Comparison of ENCODE assay signal across 9 cellular contexts in the genomic region with DNA sequence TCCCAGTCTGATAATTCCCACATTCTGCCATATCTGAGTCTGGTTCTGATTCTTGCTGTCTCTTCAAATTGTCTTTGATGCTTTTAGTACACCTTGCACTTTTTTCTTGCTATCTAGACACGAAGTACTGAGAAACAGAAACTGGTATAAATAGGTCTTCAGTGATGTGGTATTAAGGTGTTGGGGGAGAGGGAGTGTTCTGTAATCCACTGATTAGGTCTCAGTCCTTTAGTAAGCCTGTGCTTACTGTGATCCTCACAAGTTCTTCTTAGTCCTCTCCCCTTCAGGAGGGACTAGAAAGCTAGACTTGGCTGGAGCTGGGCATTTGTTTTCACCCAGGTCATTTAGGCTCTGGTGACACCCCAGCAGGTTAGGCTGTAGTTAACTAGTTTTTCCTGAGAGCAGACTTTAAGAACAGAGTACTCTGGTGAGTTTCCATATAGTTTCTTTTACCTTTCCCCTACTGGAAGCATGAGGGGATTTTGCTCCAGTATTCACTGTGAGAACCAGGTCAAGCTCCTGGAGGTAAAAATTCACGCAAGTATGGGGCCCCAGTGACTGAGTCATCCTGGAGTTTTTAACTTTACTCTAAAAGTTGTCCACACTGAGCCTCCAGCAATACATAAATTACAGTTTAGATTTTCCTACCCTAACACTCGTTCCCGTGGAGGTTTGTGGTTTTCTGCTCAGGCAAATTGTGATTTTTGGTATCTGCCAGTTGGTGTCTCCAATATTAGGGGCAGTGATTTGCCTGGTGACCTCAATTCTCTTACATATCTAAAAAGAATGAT.
A peak's percentile ranks its signal among the peaks of the same experiment; 100 is the strongest.
DNase-seq lines count a peak whose midpoint lies in the region; ATAC-seq, FAIRE-seq and TF ChIP-seq lines count a peak whose summit lies in the region.
"Had no signal": no experiment of that assay in that cellular context is flagged by ENCODE, and none has a peak within 500 bp of the region (broad histone marks: within the 10 kb centered on the region; RNA-seq: fewer than 3 reads in every experiment).

No MANE protein-coding gene starts in this region.

- TF ChIP-seq POLR2A in esophagus muscularis mucosa (IDR thresholded peaks at IDR 0.05; ENCODE audit: low read depth) = no peak

- peaks cover 21% of the 10 kb centered on the region for H3K4me1 Mint-ChIP-seq in T-helper 17 cell

- intact Hi-C loops in esophagus muscularis mucosa (cut with DNase I) = no loop called here

- FAIRE-seq in HTR-8/SVneo (lab: Jason Lieb, UNC) = no peak

- peak overlapping the region; percentile 56 for H3K27ac Mint-ChIP-seq in T-helper 17 cell

- H3K36me3 ChIP-seq in esophagus muscularis mucosa = no peaks in the 10 kb centered on the region

- peak overlapping the region; percentile 31 for H3K4me3 Mint-ChIP-seq in T-helper 17 cell

- H3K27ac ChIP-seq in esophagus muscularis mucosa (replicated peaks in 1 of 4) = no peak overlapping the region
- H3K27ac ChIP-seq: HL-60 had no signal

- ATAC-seq in GM19467 (IDR thresholded peaks at IDR 0.05; ENCODE audit: unreplicated experiment) = peak; percentile 90
- ATAC-seq in HG03378 (IDR thresholded peaks at IDR 0.05; ENCODE audit: unreplicated experiment) = peak; percentile 95
- peak; percentile 70 for ATAC-seq in T-helper 17 cell

- H3K4me3 ChIP-seq in esophagus muscularis mucosa = no peak overlapping the region

- H3K9me3 ChIP-seq in T-helper 17 cell (ENCODE audit: control insufficient read depth, low read length, poor library complexity, severe bottlenecking) (no peaks in the 10 kb centered on the region), esophagus muscularis mucosa (no peaks in the 10 kb centered on the region)

- no peaks in the 10 kb centered on the region for H3K36me3 Mint-ChIP-seq in T-helper 17 cell (ENCODE audit: low read depth)

- DNase-seq in DMS 273 treated with DMSO at 0.1 percent for 48 hours (lab: John Stamatoyannopoulos, UW) (peak; percentile 46), T-helper 17 cell (no peak), smooth muscle cell of the brain vasculature (ENCODE audit: low read depth, low spot score) (peak; percentile 33), esophagus muscularis mucosa (ENCODE audit: extremely low spot score) (no peak), HTR-8/SVneo (ENCODE audit: insufficient read length, low spot score) (no peak), globus pallidus (ENCODE audit: low spot score) (no peak)

- H3K27me3 ChIP-seq in esophagus muscularis mucosa = no peaks in the 10 kb centered on the region

- TF ChIP-seq EP300 in esophagus muscularis mucosa (IDR thresholded peaks at IDR 0.05) = no peak

- H3K4me1 ChIP-seq in esophagus muscularis mucosa = peaks cover 0 to 5% (median 0%) of the 10 kb centered on the region in 4 donors

- no peak for TF ChIP-seq CTCF in esophagus muscularis mucosa (IDR thresholded peaks at IDR 0.05)

- no peaks in the 10 kb centered on the region for H3K27me3 Mint-ChIP-seq in T-helper 17 cell

- WGBS in esophagus muscularis mucosa = 80% methylated on average over 4 of the region's 4 CpGs

Comparison
In these comparisons a context has a peak if more than half of its experiments do, and no peak if none do; other contexts are left out.
1. DNase-seq: peak in DMS 273 treated with DMSO at 0.1 percent for 48 hours (single experiment) and smooth muscle cell of the brain vasculature (single experiment); none in T-helper 17 cell (0 of 3), esophagus muscularis mucosa (single experiment), HTR-8/SVneo (single experiment) and globus pallidus (single experiment).
2. Peak in every context shown above with its lines, with median percentiles within 50 percentile points of each other: ATAC-seq.